ENCODE assay signal across 8 cellular contexts in the genomic region with DNA sequence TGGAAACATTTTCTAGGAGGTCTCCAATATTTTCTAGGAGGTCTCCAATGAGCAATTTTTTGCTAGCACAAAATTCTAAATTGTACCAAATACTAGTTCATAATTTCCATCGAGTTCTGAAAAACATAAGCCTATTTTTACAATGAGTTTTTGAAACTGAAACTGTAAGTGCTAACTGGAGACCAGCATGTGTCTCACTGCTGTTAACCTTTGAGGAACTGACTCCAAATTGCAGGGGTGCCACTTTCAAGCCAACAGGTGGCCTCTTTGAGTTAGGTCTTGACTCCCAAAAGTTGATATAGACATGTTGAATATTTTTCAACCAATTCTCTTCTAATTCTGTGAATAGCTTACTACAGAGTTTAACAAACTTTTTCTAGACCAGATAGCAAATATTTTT. TPM values are rescaled to one million over a fixed set of nuclear protein-coding genes. Genes with fewer than 3 reads are reported as not detected.
A peak's percentile ranks its signal among the peaks of the same experiment; 100 is the strongest.
DNase-seq lines count a peak whose midpoint lies in the region; ATAC-seq and TF ChIP-seq lines count a peak whose summit lies in the region.

No MANE protein-coding gene starts in this region.

- BruUV-seq in A673 (replicated peaks; lab: Mats Ljungman, UMichigan) = TSS peak; percentile 89

- H3K4me1 Mint-ChIP-seq in activated CD8-positive, alpha-beta T cell treated with anti-CD3 and anti-CD28 coated beads, Interleukin-2, amount 10 ng/mL, durations not matched to agents 7 days and 5 days (ENCODE audit: low read depth) = peaks cover 23% of the 10 kb centered on the region
- peaks cover 10% of the 10 kb centered on the region for H3K4me1 Mint-ChIP-seq in type B pancreatic cell (ENCODE audit: unreplicated experiment)

- no peak overlapping the region for H3K27ac Mint-ChIP-seq in activated CD8-positive, alpha-beta T cell treated with anti-CD3 and anti-CD28 coated beads, Interleukin-2, amount 10 ng/mL, durations not matched to agents 7 days and 5 days
- no peak overlapping the region for H3K27ac Mint-ChIP-seq in type B pancreatic cell

- no peaks in the 10 kb centered on the region for H3K27me3 Mint-ChIP-seq in activated CD8-positive, alpha-beta T cell treated with anti-CD3 and anti-CD28 coated beads, Interleukin-2, amount 10 ng/mL, durations not matched to agents 7 days and 5 days (ENCODE audit: low read depth)
- no peaks in the 10 kb centered on the region for H3K27me3 Mint-ChIP-seq in type B pancreatic cell

- no peaks in the 10 kb centered on the region for H3K27me3 ChIP-seq in A673 (replicated peaks; ENCODE audit: insufficient read depth, low read depth, low read length, poor library complexity)

- ATAC-seq in GM19023 (IDR thresholded peaks at IDR 0.05; ENCODE audit: unreplicated experiment) (peak; percentile 93), HG03045 (IDR thresholded peaks at IDR 0.05; ENCODE audit: unreplicated experiment) (peak; percentile 95), sciatic nerve (no peak)
- peak; percentile 55 for ATAC-seq in activated CD8-positive, alpha-beta T cell treated with anti-CD3 and anti-CD28 coated beads, Interleukin-2, amount 10 ng/mL, durations not matched to agents 7 days and 5 days

- no peak overlapping the region for H3K4me3 Mint-ChIP-seq in activated CD8-positive, alpha-beta T cell treated with anti-CD3 and anti-CD28 coated beads, Interleukin-2, amount 10 ng/mL, durations not matched to agents 7 days and 5 days
- H3K4me3 Mint-ChIP-seq in type B pancreatic cell = no peak overlapping the region

- H3K9me3 Mint-ChIP-seq in activated CD8-positive, alpha-beta T cell treated with anti-CD3 and anti-CD28 coated beads, Interleukin-2, amount 10 ng/mL, durations not matched to agents 7 days and 5 days (ENCODE audit: insufficient read depth) = no peaks in the 10 kb centered on the region
- no peaks in the 10 kb centered on the region for H3K9me3 Mint-ChIP-seq in type B pancreatic cell

- DNase-seq in A673 (ENCODE audit: low spot score) (no peak), NCI-H226 (no peak), sciatic nerve (ENCODE audit: low spot score) (no peak), type B pancreatic cell (ENCODE audit: extremely low spot score, unreplicated experiment) (no peak)
- peak; percentile 28 for DNase-seq in activated CD8-positive, alpha-beta T cell treated with anti-CD3 and anti-CD28 coated beads, Interleukin-2, amount 10 ng/mL, durations not matched to agents 7 days and 5 days
- DNase-seq in stimulated activated naive CD4-positive, alpha-beta T cell (lab: John Stamatoyannopoulos, UW) = no peak

- TF ChIP-seq CTCF in A673 (conservative IDR thresholded peaks at IDR 0.05; ENCODE audit: low read depth, low read length) (no peak), type B pancreatic cell (conservative IDR thresholded peaks at IDR 0.05) (no peak)

- no peak overlapping the region for H3K4me3 ChIP-seq in A673 (ENCODE audit: low read depth, low read length, poor library complexity, severe bottlenecking)

- CTCF ChIA-PET in A673 (lab: Charles Lee) = no interaction called here
- CTCF ChIA-PET in activated CD8-positive, alpha-beta T cell treated with anti-CD3 and anti-CD28 coated beads, Interleukin-2, amount 10 ng/mL, durations not matched to agents 7 days and 5 days (lab: Charles Lee) = interaction anchor here (1.0 to 1.7 kb wide), 2 partner anchors 402 to 445 kb away, joined by 3 to 4 read pairs; no protein-coding TSS in a partner anchor

- no peaks in the 10 kb centered on the region for H3K36me3 Mint-ChIP-seq in activated CD8-positive, alpha-beta T cell treated with anti-CD3 and anti-CD28 coated beads, Interleukin-2, amount 10 ng/mL, durations not matched to agents 7 days and 5 days (ENCODE audit: low read depth)
- no peaks in the 10 kb centered on the region for H3K36me3 Mint-ChIP-seq in type B pancreatic cell

- POLR2A ChIA-PET in A673 (lab: Charles Lee; ENCODE audit: low non-redundant PET) = no interaction called here
- POLR2A ChIA-PET in activated CD8-positive, alpha-beta T cell treated with anti-CD3 and anti-CD28 coated beads, Interleukin-2, amount 10 ng/mL, durations not matched to agents 7 days and 5 days (lab: Charles Lee) = no interaction called here

- H3K4me1 ChIP-seq in A673 (ENCODE audit: insufficient read depth, low read length, poor library complexity, severe bottlenecking) = peaks cover 39% of the 10 kb centered on the region

- H3K9me3 ChIP-seq in A673 (ENCODE audit: low read depth, low read length, poor library complexity, severe bottlenecking) = no peaks in the 10 kb centered on the region

- no peaks in the 10 kb centered on the region for H3K36me3 ChIP-seq in A673 (ENCODE audit: insufficient read depth, low read length, poor library complexity, severe bottlenecking)

- intact Hi-C loops in A673 (cut with micrococcal nuclease; ENCODE audit: unreplicated experiment) (loop anchor here (10.0 kb wide), 2 partner anchors 139 to 249 kb away; no protein-coding TSS in a partner anchor), sciatic nerve (cut with DNase I) (loop anchor here (10.0 kb wide), 1 partner anchor 59 kb away; a partner anchor contains a TSS)

- H3K27ac ChIP-seq in A673 (ENCODE audit: low read depth, low read length, poor library complexity, severe bottlenecking) = peak overlapping the region; percentile 56

RNA-seq across cellular contexts. Expression of a gene that starts 58.8 kb away (rescaled TPM):
- 1,757 and 2,074 TPM in 2 replicates for total RNA-seq in A673 (2021)
- not detected for total RNA-seq in activated CD8-positive, alpha-beta T cell treated with anti-CD3 and anti-CD28 coated beads, Interleukin-2, amount 10 ng/mL, durations not matched to agents 7 days and 5 days
- 353 TPM for total RNA-seq in sciatic nerve
- total RNA-seq in type B pancreatic cell (ENCODE audit: low replicate concordance) = 14.4 and 56.1 TPM in 2 replicates
